Comparison of ENCODE assay signal across 11 cellular contexts in the genomic region with DNA sequence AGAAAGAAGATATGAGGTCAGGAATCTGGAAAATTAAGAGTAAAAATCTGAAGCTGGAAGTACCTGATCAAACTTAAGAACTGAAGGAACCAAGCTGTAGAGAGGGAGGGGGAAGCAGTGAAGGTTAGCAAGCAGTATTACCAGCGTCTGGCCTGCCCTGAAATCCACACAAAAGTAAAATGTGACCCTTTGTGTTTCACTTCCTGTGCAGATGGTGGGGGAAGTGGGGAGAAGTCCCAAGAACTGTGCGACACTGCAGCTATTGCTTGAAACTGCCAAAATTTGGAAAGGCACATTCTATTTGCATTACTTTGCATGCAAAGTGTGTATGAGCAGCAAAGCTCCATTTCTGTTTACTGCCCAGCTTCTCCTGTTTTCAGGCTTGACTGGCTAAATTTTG.
A peak's percentile ranks its signal among the peaks of the same experiment; 100 is the strongest.
DNase-seq lines count a peak whose midpoint lies in the region; ATAC-seq, FAIRE-seq and TF ChIP-seq lines count a peak whose summit lies in the region.
"Had no signal": no experiment of that assay in that cellular context is flagged by ENCODE, and none has a peak within 500 bp of the region (broad histone marks: within the 10 kb centered on the region; RNA-seq: fewer than 3 reads in every experiment).

No MANE protein-coding gene starts in this region.

- H3K4me3 ChIP-seq in GM12864 (ENCODE audit: low read depth, low read length) = no peak overlapping the region
- no peak overlapping the region for H3K4me3 ChIP-seq in astrocyte (ENCODE audit: insufficient read depth, low read depth, low read length)
- no peak overlapping the region for H3K4me3 ChIP-seq in Karpas-422 (ENCODE audit: low read length)
- H3K4me3 ChIP-seq: upper lobe of left lung had no signal

- H3K4me1 ChIP-seq in astrocyte (ENCODE audit: insufficient read depth, low read length) (peaks cover 35% of the 10 kb centered on the region), Karpas-422 (ENCODE audit: low read length) (no peaks in the 10 kb centered on the region)

- FAIRE-seq in astrocyte (lab: Jason Lieb, UNC) = no peak

- H3K4me1 Mint-ChIP-seq in astrocyte (ENCODE audit: low read depth, unreplicated experiment) = peaks cover 26% of the 10 kb centered on the region
- H3K4me1 Mint-ChIP-seq in immature natural killer cell = peaks cover 14 to 15% of the 10 kb centered on the region in 2 donors

- H3K27me3 Mint-ChIP-seq in astrocyte (ENCODE audit: low read depth, unreplicated experiment) (no peaks in the 10 kb centered on the region), immature natural killer cell (ENCODE audit: low read depth in 3 of 3) (peaks cover 0 to 5% (median 2%) of the 10 kb centered on the region in 3 donors)

- no peaks in the 10 kb centered on the region for H3K36me3 ChIP-seq in astrocyte (ENCODE audit: insufficient read depth, low read length)
- H3K36me3 ChIP-seq in Karpas-422 (ENCODE audit: insufficient read depth, low read length) = no peaks in the 10 kb centered on the region
- H3K36me3 ChIP-seq: upper lobe of left lung had no signal

- H3K9ac ChIP-seq in astrocyte (ENCODE audit: low read length) (no peak overlapping the region), Karpas-422 (ENCODE audit: low read length) (no peak overlapping the region)

- H3K4me3 Mint-ChIP-seq in astrocyte (ENCODE audit: unreplicated experiment) = no peak overlapping the region
- H3K4me3 Mint-ChIP-seq in immature natural killer cell = no peak overlapping the region
- H3K4me3 Mint-ChIP-seq: CD8-positive, alpha-beta T cell had no signal

- H3K27ac ChIP-seq in astrocyte (ENCODE audit: low read depth, low read length) = no peak overlapping the region
- H3K27ac ChIP-seq in Karpas-422 (ENCODE audit: low read length) = no peak overlapping the region
- H3K27ac ChIP-seq: upper lobe of left lung had no signal

- DNase-seq in GM12864 (ENCODE audit: low read depth) = peak; percentile 29
- no peak for DNase-seq in astrocyte (ENCODE audit: low read depth)
- no peak for DNase-seq in immature natural killer cell
- DNase-seq in left lobe of liver (ENCODE audit: low spot score) = no peak
- DNase-seq in islet precursor cell = no peak
- no peak for DNase-seq in Karpas-422
- DNase-seq: CD8-positive, alpha-beta T cell; NCI-H1694 treated with DMSO at 0.1 percent for 48 hours; upper lobe of left lung had no signal

- ATAC-seq in GM21367 (IDR thresholded peaks at IDR 0.05; ENCODE audit: unreplicated experiment) (peak; percentile 56), HG03159 (IDR thresholded peaks at IDR 0.05; ENCODE audit: unreplicated experiment) (peak; percentile 74), left lobe of liver (no peak)
- ATAC-seq: CD8-positive, alpha-beta T cell had no signal

- H3K36me3 Mint-ChIP-seq in astrocyte (ENCODE audit: low read depth, unreplicated experiment) = no peaks in the 10 kb centered on the region
- H3K36me3 Mint-ChIP-seq in immature natural killer cell = no peaks in the 10 kb centered on the region
- H3K36me3 Mint-ChIP-seq: CD8-positive, alpha-beta T cell had no signal

- H3K4me2 ChIP-seq in astrocyte (ENCODE audit: low read length) (peak overlapping the region; percentile 3), Karpas-422 (ENCODE audit: low read depth, low read length, poor library complexity, severe bottlenecking) (no peak overlapping the region)

- H2AFZ ChIP-seq in astrocyte (ENCODE audit: low read depth, low read length) (peak overlapping the region; percentile 58), Karpas-422 (ENCODE audit: low read length) (no peak overlapping the region)

- no peaks in the 10 kb centered on the region for H3K27me3 ChIP-seq in astrocyte (ENCODE audit: insufficient read depth, low read length)
- H3K27me3 ChIP-seq in Karpas-422 (ENCODE audit: low read length) = no peaks in the 10 kb centered on the region
- H3K27me3 ChIP-seq: upper lobe of left lung had no signal

- H3K9me3 ChIP-seq in astrocyte (ENCODE audit: insufficient read depth, low read depth, low read length) (no peaks in the 10 kb centered on the region), Karpas-422 (ENCODE audit: low read length) (no peaks in the 10 kb centered on the region)
- H3K9me3 ChIP-seq: upper lobe of left lung had no signal

- H3K9me2 ChIP-seq in Karpas-422 (replicated peaks; ENCODE audit: insufficient read depth, low read length) = no peaks in the 10 kb centered on the region

- H3K27ac Mint-ChIP-seq in astrocyte (ENCODE audit: unreplicated experiment) (no peak overlapping the region), immature natural killer cell (no peak overlapping the region)
- H3K27ac Mint-ChIP-seq: CD8-positive, alpha-beta T cell had no signal

- no peak for TF ChIP-seq CTCF in GM12864 (IDR thresholded peaks at IDR 0.05; ENCODE audit: low read depth, low read length, missing control alignments)
- TF ChIP-seq CTCF in astrocyte (IDR thresholded peaks at IDR 0.05; ENCODE audit: insufficient read depth, low read depth, low read length) = no peak

- no peaks in the 10 kb centered on the region for H4K20me1 ChIP-seq in astrocyte (ENCODE audit: insufficient read depth, low read length)
- H4K20me1 ChIP-seq in Karpas-422 (ENCODE audit: insufficient read depth, low read depth, low read length) = no peaks in the 10 kb centered on the region

- peaks cover 5% of the 10 kb centered on the region for H3K9me3 Mint-ChIP-seq in astrocyte (ENCODE audit: unreplicated experiment)
- peaks cover 0 to 3% (median 0%) of the 10 kb centered on the region in 6 donors for H3K9me3 Mint-ChIP-seq in immature natural killer cell
- H3K9me3 Mint-ChIP-seq: CD8-positive, alpha-beta T cell had no signal

- H3K79me2 ChIP-seq in astrocyte (ENCODE audit: insufficient read depth, low read length) (no peaks in the 10 kb centered on the region), Karpas-422 (ENCODE audit: low read length) (no peaks in the 10 kb centered on the region)
